Comparison of ENCODE assay signal across 1 cellular context in the genomic region with DNA sequence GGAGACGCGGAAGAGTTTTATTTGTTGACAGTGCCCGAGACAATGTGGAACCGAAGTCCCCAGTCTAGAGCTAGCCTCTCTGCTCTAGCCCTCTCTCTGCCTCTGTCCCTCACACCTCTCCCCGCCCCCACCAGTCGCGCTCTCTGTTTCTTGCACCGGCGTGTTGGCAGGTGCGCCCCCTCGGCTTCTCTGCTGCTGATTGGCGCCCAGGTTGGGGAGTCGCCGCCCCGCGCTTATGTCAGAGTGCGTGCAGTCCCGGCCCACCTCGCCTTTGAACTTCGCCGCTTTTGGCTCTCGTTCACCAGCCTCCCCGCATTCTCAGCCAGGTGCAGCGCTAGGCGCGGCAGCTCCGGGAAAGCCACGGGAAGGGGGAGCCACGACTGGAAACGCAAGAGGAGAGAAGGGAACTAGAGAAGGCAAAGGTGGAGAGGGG.
TF ChIP-seq lines count a peak whose summit lies in the region.

A gene (plus strand): TSS at position 315 of the 433 bp plus-strand sequence. CDS start 470 bp downstream, outside the sequence.

TF ChIP-seq in WTC11, 78 proteins besides CTCF, POLR2A, EP300 and RAD21 (continued from another document):
- TF ChIP-seq, protein P1, sequence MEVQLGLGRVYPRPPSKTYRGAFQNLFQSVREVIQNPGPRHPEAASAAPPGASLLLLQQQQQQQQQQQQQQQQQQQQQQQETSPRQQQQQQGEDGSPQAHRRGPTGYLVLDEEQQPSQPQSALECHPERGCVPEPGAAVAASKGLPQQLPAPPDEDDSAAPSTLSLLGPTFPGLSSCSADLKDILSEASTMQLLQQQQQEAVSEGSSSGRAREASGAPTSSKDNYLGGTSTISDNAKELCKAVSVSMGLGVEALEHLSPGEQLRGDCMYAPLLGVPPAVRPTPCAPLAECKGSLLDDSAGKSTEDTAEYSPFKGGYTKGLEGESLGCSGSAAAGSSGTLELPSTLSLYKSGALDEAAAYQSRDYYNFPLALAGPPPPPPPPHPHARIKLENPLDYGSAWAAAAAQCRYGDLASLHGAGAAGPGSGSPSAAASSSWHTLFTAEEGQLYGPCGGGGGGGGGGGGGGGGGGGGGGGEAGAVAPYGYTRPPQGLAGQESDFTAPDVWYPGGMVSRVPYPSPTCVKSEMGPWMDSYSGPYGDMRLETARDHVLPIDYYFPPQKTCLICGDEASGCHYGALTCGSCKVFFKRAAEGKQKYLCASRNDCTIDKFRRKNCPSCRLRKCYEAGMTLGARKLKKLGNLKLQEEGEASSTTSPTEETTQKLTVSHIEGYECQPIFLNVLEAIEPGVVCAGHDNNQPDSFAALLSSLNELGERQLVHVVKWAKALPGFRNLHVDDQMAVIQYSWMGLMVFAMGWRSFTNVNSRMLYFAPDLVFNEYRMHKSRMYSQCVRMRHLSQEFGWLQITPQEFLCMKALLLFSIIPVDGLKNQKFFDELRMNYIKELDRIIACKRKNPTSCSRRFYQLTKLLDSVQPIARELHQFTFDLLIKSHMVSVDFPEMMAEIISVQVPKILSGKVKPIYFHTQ (CRISPR knock-in tag; IDR thresholded peaks at IDR 0.05), result no peak
- TF ChIP-seq, protein P2, sequence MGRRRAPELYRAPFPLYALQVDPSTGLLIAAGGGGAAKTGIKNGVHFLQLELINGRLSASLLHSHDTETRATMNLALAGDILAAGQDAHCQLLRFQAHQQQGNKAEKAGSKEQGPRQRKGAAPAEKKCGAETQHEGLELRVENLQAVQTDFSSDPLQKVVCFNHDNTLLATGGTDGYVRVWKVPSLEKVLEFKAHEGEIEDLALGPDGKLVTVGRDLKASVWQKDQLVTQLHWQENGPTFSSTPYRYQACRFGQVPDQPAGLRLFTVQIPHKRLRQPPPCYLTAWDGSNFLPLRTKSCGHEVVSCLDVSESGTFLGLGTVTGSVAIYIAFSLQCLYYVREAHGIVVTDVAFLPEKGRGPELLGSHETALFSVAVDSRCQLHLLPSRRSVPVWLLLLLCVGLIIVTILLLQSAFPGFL (CRISPR knock-in tag; IDR thresholded peaks at IDR 0.05; ENCODE audit: borderline replicate concordance), result no peak
- TF ChIP-seq, protein P3, sequence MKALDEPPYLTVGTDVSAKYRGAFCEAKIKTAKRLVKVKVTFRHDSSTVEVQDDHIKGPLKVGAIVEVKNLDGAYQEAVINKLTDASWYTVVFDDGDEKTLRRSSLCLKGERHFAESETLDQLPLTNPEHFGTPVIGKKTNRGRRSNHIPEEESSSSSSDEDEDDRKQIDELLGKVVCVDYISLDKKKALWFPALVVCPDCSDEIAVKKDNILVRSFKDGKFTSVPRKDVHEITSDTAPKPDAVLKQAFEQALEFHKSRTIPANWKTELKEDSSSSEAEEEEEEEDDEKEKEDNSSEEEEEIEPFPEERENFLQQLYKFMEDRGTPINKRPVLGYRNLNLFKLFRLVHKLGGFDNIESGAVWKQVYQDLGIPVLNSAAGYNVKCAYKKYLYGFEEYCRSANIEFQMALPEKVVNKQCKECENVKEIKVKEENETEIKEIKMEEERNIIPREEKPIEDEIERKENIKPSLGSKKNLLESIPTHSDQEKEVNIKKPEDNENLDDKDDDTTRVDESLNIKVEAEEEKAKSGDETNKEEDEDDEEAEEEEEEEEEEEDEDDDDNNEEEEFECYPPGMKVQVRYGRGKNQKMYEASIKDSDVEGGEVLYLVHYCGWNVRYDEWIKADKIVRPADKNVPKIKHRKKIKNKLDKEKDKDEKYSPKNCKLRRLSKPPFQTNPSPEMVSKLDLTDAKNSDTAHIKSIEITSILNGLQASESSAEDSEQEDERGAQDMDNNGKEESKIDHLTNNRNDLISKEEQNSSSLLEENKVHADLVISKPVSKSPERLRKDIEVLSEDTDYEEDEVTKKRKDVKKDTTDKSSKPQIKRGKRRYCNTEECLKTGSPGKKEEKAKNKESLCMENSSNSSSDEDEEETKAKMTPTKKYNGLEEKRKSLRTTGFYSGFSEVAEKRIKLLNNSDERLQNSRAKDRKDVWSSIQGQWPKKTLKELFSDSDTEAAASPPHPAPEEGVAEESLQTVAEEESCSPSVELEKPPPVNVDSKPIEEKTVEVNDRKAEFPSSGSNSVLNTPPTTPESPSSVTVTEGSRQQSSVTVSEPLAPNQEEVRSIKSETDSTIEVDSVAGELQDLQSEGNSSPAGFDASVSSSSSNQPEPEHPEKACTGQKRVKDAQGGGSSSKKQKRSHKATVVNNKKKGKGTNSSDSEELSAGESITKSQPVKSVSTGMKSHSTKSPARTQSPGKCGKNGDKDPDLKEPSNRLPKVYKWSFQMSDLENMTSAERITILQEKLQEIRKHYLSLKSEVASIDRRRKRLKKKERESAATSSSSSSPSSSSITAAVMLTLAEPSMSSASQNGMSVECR (CRISPR knock-in tag; IDR thresholded peaks at IDR 0.05; ENCODE audit: borderline replicate concordance), result no peak
- TF ChIP-seq, protein P4, sequence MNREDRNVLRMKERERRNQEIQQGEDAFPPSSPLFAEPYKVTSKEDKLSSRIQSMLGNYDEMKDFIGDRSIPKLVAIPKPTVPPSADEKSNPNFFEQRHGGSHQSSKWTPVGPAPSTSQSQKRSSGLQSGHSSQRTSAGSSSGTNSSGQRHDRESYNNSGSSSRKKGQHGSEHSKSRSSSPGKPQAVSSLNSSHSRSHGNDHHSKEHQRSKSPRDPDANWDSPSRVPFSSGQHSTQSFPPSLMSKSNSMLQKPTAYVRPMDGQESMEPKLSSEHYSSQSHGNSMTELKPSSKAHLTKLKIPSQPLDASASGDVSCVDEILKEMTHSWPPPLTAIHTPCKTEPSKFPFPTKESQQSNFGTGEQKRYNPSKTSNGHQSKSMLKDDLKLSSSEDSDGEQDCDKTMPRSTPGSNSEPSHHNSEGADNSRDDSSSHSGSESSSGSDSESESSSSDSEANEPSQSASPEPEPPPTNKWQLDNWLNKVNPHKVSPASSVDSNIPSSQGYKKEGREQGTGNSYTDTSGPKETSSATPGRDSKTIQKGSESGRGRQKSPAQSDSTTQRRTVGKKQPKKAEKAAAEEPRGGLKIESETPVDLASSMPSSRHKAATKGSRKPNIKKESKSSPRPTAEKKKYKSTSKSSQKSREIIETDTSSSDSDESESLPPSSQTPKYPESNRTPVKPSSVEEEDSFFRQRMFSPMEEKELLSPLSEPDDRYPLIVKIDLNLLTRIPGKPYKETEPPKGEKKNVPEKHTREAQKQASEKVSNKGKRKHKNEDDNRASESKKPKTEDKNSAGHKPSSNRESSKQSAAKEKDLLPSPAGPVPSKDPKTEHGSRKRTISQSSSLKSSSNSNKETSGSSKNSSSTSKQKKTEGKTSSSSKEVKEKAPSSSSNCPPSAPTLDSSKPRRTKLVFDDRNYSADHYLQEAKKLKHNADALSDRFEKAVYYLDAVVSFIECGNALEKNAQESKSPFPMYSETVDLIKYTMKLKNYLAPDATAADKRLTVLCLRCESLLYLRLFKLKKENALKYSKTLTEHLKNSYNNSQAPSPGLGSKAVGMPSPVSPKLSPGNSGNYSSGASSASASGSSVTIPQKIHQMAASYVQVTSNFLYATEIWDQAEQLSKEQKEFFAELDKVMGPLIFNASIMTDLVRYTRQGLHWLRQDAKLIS (CRISPR knock-in tag; IDR thresholded peaks at IDR 0.05; ENCODE audit: borderline replicate concordance), result no peak
